ENCODE assay signal across 1 cellular context in genomic region chr4:39840027-39840426, GRCh38.
TF ChIP-seq lines count a peak whose summit lies in the region.

No MANE protein-coding gene starts in this region.

TF ChIP-seq in HepG2, 621 proteins besides CTCF, POLR2A, EP300 and RAD21 (continued from another document):
- TF ChIP-seq ZNF407 (CRISPR knock-in tag; IDR thresholded peaks at IDR 0.05; ENCODE audit: not compliant biosample characterization) (no peak), ZNF253 (CRISPR knock-in tag; IDR thresholded peaks at IDR 0.05; ENCODE audit: borderline replicate concordance) (no peak), PITX1 (CRISPR knock-in tag; IDR thresholded peaks at IDR 0.05) (no peak), ZNF891 (CRISPR knock-in tag; IDR thresholded peaks at IDR 0.05) (no peak), KAT7 (CRISPR knock-in tag; IDR thresholded peaks at IDR 0.05; ENCODE audit: borderline replicate concordance) (no peak), IKZF4 (CRISPR knock-in tag; IDR thresholded peaks at IDR 0.05; ENCODE audit: borderline replicate concordance, low read depth, not compliant biosample characterization) (no peak), ZNF503 (CRISPR knock-in tag; IDR thresholded peaks at IDR 0.05) (no peak)
